In genomic region chr20:48787861-48788375, GRCh38 we compare ENCODE assay signal across 8 cellular contexts. TPM values are rescaled to one million over a fixed set of nuclear protein-coding genes. Genes with fewer than 3 reads are reported as not detected.
DNase-seq lines count a peak whose midpoint lies in the region; ATAC-seq, FAIRE-seq and TF ChIP-seq lines count a peak whose summit lies in the region.

No MANE protein-coding gene starts in this region.

- peak overlapping the region; percentile 15; the same call in 1 of the 2 replicates for H3K4me3 ChIP-seq in AG10803 (ENCODE audit: low read length)

- FAIRE-seq in frontal cortex (lab: Jason Lieb, UNC), result no peak

- CTCF ChIA-PET in RWPE1 (lab: Yijun Ruan, JAX), result interaction anchor here (1.0 to 1.4 kb wide), 3 partner anchors 12 to 130 kb away, joined by 3 to 4 read pairs (median 3); no protein-coding TSS in a partner anchor

- no peak overlapping the region for H3K27ac ChIP-seq in RWPE1
- H3K27ac ChIP-seq in substantia nigra (ENCODE audit: low read depth, low read length, poor library complexity, severe bottlenecking), result peak overlapping the region; percentile 24

- ATAC-seq in GM19395 (IDR thresholded peaks at IDR 0.05; ENCODE audit: unreplicated experiment), result peak; percentile 24
- ATAC-seq in esophagus mucosa, result peak; percentile 21

- DNase-seq in AG10803 (ENCODE audit: low read depth) (peak; percentile 77), RWPE1 (ENCODE audit: low spot score) (peak; percentile 55), substantia nigra (lab: John Stamatoyannopoulos, UW) (peak in 2 of 49 donors; percentile 30 to 34), cerebellum (ENCODE audit: low spot score) (no peak), frontal cortex (ENCODE audit: low spot score in 2 of 2) (no peak)
- DNase-seq in effector CD4-positive, alpha-beta T cell, result no peak

- POLR2A ChIA-PET in RWPE1 (lab: Yijun Ruan, JAX; ENCODE audit: low non-redundant PET), result no interaction called here

- TF ChIP-seq CTCF in AG10803 (conservative IDR thresholded peaks at IDR 0.05; ENCODE audit: low read length) (no peak), RWPE1 (conservative IDR thresholded peaks at IDR 0.05; ENCODE audit: low read depth) (no peak)

RNA-seq across cellular contexts. Expression of gene PREX1, which starts 39.9 kb away (rescaled TPM):
- total RNA-seq in esophagus mucosa (2.7 TPM), cerebellum (55.3 TPM), frontal cortex (18.8 TPM)

Comparison
In these comparisons a context has a peak if more than half of its experiments do, and no peak if none do; other contexts are left out.
1. DNase-seq: peak in AG10803 (single experiment) and RWPE1 (single experiment); none in cerebellum (single experiment), effector CD4-positive, alpha-beta T cell (single experiment) and frontal cortex (0 of 2).